In the genomic region with DNA sequence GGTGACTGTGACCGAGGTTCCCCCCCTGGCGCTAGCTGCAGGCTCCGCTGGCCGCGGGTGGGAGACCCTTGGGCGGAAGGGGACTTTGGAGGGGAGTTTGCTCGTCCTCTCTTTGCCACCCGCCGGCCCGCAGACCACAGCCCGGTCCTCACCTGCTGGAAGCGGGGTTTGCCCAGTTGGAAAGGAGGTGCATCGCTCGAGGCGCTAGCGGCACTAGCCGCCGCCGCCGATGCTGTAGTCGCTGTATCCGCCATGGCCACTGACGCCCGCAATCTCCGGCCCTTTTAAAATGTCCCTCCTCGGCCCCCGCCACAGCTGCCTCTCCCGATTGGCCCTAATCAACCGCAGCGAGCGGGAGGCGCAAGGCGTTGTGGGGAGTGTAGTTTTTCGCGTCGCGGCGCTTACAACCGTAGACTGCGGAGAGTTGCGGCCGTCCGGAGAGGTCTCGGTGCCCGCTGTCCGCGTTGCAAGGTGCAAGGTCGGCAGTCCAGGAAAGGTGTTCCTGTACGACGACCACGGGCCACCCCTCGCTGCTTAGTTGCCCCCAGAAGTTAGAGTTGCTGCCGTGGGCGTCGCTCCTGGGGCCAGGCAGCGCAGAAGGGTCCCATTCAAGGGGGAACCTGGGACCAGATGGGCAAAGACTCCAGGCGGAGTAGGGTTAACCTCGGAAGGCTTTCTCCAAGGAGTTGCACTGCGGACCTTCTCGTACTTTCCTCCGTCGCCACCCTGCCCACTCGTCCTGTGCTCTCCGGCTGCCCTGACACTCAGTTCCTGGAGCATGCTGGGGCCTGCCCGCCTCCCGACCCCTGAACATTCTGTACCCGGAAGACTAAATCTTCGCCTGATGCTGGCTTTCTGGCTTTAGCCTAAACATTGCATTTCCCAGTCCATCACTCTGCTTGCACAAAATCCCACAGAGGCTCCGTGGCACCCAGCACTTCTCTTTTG, we compare ENCODE assay signal across 1 cellular context.
A peak's percentile ranks its signal among the peaks of the same experiment; 100 is the strongest.
TF ChIP-seq lines count a peak whose summit lies in the region.

A gene with protein sequence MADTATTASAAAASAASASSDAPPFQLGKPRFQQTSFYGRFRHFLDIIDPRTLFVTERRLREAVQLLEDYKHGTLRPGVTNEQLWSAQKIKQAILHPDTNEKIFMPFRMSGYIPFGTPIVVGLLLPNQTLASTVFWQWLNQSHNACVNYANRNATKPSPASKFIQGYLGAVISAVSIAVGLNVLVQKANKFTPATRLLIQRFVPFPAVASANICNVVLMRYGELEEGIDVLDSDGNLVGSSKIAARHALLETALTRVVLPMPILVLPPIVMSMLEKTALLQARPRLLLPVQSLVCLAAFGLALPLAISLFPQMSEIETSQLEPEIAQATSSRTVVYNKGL (minus strand): TSS at position 261 of the 948 bp plus-strand sequence. CDS start 7 bp downstream, at position 254.

TF ChIP-seq in K562, 482 proteins besides CTCF, POLR2A, EP300 and RAD21 (continued from another document and continues in another):
- TF ChIP-seq SREBF1 (IDR thresholded peaks at IDR 0.05; ENCODE audit: borderline replicate concordance, low read depth, low read length): no peak
- TF ChIP-seq NR2C2 (CRISPR knock-in tag; IDR thresholded peaks at IDR 0.05): peak; percentile 43; the same call in 1 of the 2 replicates
- peak; percentile 84 for TF ChIP-seq NR2C2 (tag; IDR thresholded peaks at IDR 0.05)
- TF ChIP-seq CBFA2T3 (IDR thresholded peaks at IDR 0.05): peak; percentile 57
- no peak; a peak in 1 of 4 replicates for TF ChIP-seq ARNT (IDR thresholded peaks at IDR 0.05)
- TF ChIP-seq, protein P1, sequence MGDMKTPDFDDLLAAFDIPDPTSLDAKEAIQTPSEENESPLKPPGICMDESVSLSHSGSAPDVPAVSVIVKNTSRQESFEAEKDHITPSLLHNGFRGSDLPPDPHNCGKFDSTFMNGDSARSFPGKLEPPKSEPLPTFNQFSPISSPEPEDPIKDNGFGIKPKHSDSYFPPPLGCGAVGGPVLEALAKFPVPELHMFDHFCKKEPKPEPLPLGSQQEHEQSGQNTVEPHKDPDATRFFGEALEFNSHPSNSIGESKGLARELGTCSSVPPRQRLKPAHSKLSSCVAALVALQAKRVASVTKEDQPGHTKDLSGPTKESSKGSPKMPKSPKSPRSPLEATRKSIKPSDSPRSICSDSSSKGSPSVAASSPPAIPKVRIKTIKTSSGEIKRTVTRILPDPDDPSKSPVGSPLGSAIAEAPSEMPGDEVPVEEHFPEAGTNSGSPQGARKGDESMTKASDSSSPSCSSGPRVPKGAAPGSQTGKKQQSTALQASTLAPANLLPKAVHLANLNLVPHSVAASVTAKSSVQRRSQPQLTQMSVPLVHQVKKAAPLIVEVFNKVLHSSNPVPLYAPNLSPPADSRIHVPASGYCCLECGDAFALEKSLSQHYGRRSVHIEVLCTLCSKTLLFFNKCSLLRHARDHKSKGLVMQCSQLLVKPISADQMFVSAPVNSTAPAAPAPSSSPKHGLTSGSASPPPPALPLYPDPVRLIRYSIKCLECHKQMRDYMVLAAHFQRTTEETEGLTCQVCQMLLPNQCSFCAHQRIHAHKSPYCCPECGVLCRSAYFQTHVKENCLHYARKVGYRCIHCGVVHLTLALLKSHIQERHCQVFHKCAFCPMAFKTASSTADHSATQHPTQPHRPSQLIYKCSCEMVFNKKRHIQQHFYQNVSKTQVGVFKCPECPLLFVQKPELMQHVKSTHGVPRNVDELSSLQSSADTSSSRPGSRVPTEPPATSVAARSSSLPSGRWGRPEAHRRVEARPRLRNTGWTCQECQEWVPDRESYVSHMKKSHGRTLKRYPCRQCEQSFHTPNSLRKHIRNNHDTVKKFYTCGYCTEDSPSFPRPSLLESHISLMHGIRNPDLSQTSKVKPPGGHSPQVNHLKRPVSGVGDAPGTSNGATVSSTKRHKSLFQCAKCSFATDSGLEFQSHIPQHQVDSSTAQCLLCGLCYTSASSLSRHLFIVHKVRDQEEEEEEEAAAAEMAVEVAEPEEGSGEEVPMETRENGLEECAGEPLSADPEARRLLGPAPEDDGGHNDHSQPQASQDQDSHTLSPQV (IDR thresholded peaks at IDR 0.05): no peak
- TF ChIP-seq NBN (IDR thresholded peaks at IDR 0.05; ENCODE audit: low read depth): peak; percentile 80; the same call in 1 of the 2 replicates
- no peak for TF ChIP-seq RBM39 (optimal IDR thresholded peaks at IDR 0.05; ENCODE audit: low read depth, low read length)
- no peak for TF ChIP-seq ERF (CRISPR knock-in tag; IDR thresholded peaks at IDR 0.05)
- no peak for TF ChIP-seq ZFPM2 (CRISPR knock-in tag; IDR thresholded peaks at IDR 0.05)
- no peak for TF ChIP-seq ZKSCAN3 (CRISPR knock-in tag; IDR thresholded peaks at IDR 0.05)
- no peak for TF ChIP-seq ELF2 (CRISPR knock-in tag; IDR thresholded peaks at IDR 0.05)
- no peak for TF ChIP-seq ILF3 (IDR thresholded peaks at IDR 0.05; ENCODE audit: borderline replicate concordance)
- TF ChIP-seq HDAC3 (IDR thresholded peaks at IDR 0.05; ENCODE audit: borderline replicate concordance, partially characterized antibody): no peak
- TF ChIP-seq MTF1 (CRISPR knock-in tag; IDR thresholded peaks at IDR 0.05; ENCODE audit: borderline replicate concordance): no peak
- TF ChIP-seq KAT7 (CRISPR knock-in tag; IDR thresholded peaks at IDR 0.05; ENCODE audit: borderline replicate concordance): no peak
- TF ChIP-seq JUND (IDR thresholded peaks at IDR 0.05; ENCODE audit: borderline replicate concordance, low read depth, low read length): no peak; the same call in 1 of the 2 replicates
- no peak for TF ChIP-seq JUND (tag; IDR thresholded peaks at IDR 0.05; ENCODE audit: borderline replicate concordance, low read depth, low read length)
- TF ChIP-seq E4F1 (CRISPR knock-in tag; IDR thresholded peaks at IDR 0.05; ENCODE audit: borderline replicate concordance): no peak
- TF ChIP-seq SLC30A9 (CRISPR knock-in tag; IDR thresholded peaks at IDR 0.05): no peak
- TF ChIP-seq FOXP4 (CRISPR knock-in tag; IDR thresholded peaks at IDR 0.05; ENCODE audit: borderline replicate concordance): no peak
- TF ChIP-seq ZNF24 (IDR thresholded peaks at IDR 0.05): peak; percentile 83
- TF ChIP-seq DACH1 (IDR thresholded peaks at IDR 0.05; ENCODE audit: partially characterized antibody): peak; percentile 78
- TF ChIP-seq GABPB2 (CRISPR knock-in tag; conservative IDR thresholded peaks at IDR 0.05): no peak
- TF ChIP-seq MEF2A (IDR thresholded peaks at IDR 0.05; ENCODE audit: control insufficient read depth, low read depth, low read length): no peak
- TF ChIP-seq SMARCE1 (IDR thresholded peaks at IDR 0.05): no peak
- no peak for TF ChIP-seq NR4A1 (CRISPR knock-in tag; IDR thresholded peaks at IDR 0.05)
- TF ChIP-seq NR4A1 (tag; IDR thresholded peaks at IDR 0.05): 0 out of 2 replicates have a peak, but pooled peaks have one; percentile 20
- TF ChIP-seq RBM15 (IDR thresholded peaks at IDR 0.05; ENCODE audit: insufficient read depth, low read length): no peak
- no peak for TF ChIP-seq ZNF280B (CRISPR knock-in tag; IDR thresholded peaks at IDR 0.05)
- TF ChIP-seq, protein P2, sequence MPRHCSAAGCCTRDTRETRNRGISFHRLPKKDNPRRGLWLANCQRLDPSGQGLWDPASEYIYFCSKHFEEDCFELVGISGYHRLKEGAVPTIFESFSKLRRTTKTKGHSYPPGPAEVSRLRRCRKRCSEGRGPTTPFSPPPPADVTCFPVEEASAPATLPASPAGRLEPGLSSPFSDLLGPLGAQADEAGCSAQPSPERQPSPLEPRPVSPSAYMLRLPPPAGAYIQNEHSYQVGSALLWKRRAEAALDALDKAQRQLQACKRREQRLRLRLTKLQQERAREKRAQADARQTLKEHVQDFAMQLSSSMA (CRISPR knock-in tag; IDR thresholded peaks at IDR 0.05): no peak
- TF ChIP-seq MTA3 (IDR thresholded peaks at IDR 0.05; ENCODE audit: borderline replicate concordance): peak; percentile 99
- TF ChIP-seq YBX1 (IDR thresholded peaks at IDR 0.05): no peak
- TF ChIP-seq, protein P3, sequence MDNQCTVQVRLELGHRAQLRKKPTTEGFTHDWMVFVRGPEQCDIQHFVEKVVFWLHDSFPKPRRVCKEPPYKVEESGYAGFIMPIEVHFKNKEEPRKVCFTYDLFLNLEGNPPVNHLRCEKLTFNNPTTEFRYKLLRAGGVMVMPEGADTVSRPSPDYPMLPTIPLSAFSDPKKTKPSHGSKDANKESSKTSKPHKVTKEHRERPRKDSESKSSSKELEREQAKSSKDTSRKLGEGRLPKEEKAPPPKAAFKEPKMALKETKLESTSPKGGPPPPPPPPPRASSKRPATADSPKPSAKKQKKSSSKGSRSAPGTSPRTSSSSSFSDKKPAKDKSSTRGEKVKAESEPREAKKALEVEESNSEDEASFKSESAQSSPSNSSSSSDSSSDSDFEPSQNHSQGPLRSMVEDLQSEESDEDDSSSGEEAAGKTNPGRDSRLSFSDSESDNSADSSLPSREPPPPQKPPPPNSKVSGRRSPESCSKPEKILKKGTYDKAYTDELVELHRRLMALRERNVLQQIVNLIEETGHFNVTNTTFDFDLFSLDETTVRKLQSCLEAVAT (IDR thresholded peaks at IDR 0.05): peak in 1 of 2 experiments; percentile 58; a peak in 1 of 4 replicates
- no peak for TF ChIP-seq HEY1 (CRISPR knock-in tag; IDR thresholded peaks at IDR 0.05; ENCODE audit: borderline replicate concordance)
- no peak for TF ChIP-seq ZNF324 (CRISPR knock-in tag; IDR thresholded peaks at IDR 0.05)
- TF ChIP-seq DIDO1 (tag; IDR thresholded peaks at IDR 0.05; ENCODE audit: low read depth): no peak
- TF ChIP-seq DDX20 (tag; IDR thresholded peaks at IDR 0.05; ENCODE audit: low read depth): no peak
- peak; percentile 42; the same call in 1 of the 2 replicates for TF ChIP-seq EGR1 (conservative IDR thresholded peaks at IDR 0.05)
- TF ChIP-seq FUS (optimal IDR thresholded peaks at IDR 0.05; ENCODE audit: low read depth, low read length): no peak
- peak; percentile 88 for TF ChIP-seq SUPT5H (IDR thresholded peaks at IDR 0.05)
- TF ChIP-seq CTCFL (IDR thresholded peaks at IDR 0.05; ENCODE audit: borderline replicate concordance, insufficient read depth, low read depth, low read length, poor library complexity, severe bottlenecking): no peak
- no peak for TF ChIP-seq ZBTB8A (IDR thresholded peaks at IDR 0.05; ENCODE audit: partially characterized antibody)
- 0 out of 2 replicates have a peak, but pooled peaks have one; percentile 17 for TF ChIP-seq L3MBTL2 (IDR thresholded peaks at IDR 0.05)
- peak; percentile 78 for TF ChIP-seq KLF16 (IDR thresholded peaks at IDR 0.05)
- no peak for TF ChIP-seq HNRNPUL1 (IDR thresholded peaks at IDR 0.05; ENCODE audit: low read length)
- no peak for TF ChIP-seq TBL1XR1 (IDR thresholded peaks at IDR 0.05; ENCODE audit: low read length in 2 of 2)
